1 cellular context compared by ENCODE assay signal in genomic region chrX:12986164-12986779, GRCh38.
TF ChIP-seq lines count a peak whose summit lies in the region.

No MANE protein-coding gene starts in this region.

TF ChIP-seq in WTC11, 78 proteins besides CTCF, POLR2A, EP300 and RAD21 (continued from another document):
- no peak for TF ChIP-seq ZNF425 (CRISPR knock-in tag; conservative IDR thresholded peaks at IDR 0.05)
- TF ChIP-seq ZNF219 (CRISPR knock-in tag; IDR thresholded peaks at IDR 0.05; ENCODE audit: borderline replicate concordance): no peak
- TF ChIP-seq RORB (CRISPR knock-in tag; IDR thresholded peaks at IDR 0.05): no peak
- TF ChIP-seq TEAD4 (CRISPR knock-in tag; IDR thresholded peaks at IDR 0.05): no peak
